8 cellular contexts compared by ENCODE assay signal in the genomic region with DNA sequence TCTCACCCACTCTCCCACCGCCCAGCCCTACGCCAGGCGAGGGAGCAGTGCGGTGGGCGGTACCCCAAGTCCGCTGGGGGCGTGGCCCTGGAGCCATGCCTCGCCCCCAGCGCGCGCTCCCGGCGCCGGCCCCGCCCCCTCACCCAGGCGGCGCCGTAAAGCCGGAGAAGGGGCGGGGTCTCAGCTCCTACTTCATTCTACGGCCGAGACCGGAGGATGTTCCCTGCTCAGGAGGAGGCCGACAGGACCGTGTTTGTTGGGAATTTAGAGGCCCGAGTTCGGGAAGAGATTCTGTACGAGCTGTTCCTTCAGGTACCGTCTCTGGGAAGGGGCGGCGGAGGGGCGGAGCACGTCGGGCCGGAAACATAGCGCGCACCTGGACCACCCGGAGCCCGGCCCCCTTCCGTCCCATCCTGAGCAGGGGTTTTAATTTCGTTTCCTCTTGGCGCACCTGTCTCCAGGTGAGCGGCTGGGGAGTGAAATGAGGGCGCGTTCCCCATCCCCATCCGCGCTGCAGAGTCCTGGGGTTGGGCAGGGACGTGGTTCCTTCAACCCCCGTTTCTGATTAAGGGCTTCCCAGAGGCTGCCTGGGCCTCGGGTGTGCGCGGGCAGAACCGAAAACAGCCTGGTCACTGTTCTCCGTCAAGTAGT. TPM values are rescaled to one million over a fixed set of nuclear protein-coding genes. Genes with fewer than 3 reads are reported as not detected.
DNase-seq lines count a peak whose midpoint lies in the region; ATAC-seq and TF ChIP-seq lines count a peak whose summit lies in the region.

A gene with protein sequence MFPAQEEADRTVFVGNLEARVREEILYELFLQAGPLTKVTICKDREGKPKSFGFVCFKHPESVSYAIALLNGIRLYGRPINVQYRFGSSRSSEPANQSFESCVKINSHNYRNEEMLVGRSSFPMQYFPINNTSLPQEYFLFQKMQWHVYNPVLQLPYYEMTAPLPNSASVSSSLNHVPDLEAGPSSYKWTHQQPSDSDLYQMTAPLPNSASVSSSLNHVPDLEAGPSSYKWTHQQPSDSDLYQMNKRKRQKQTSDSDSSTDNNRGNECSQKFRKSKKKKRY (plus strand): TSS at position 187 of the 651 bp plus-strand sequence. CDS start 30 bp downstream, at position 217.

- peak within 1 kb of the TSS; percentile 82 for H3K4me3 Mint-ChIP-seq in T-helper 2 cell treated with Interferon-gamma antibody and Interleukin-4, amounts not matched to agents 5 μg/mL and 100 μg/mL, for 36 hours

- H3K4me3 ChIP-seq in LNCaP clone FGC (ENCODE audit: low read depth, low read length) = peak within 1 kb of the TSS; percentile 60
- peak within 1 kb of the TSS; percentile 68 for H3K4me3 ChIP-seq in astrocyte of the cerebellum (ENCODE audit: low read depth, low read length)

- intact Hi-C loops in sciatic nerve (cut with DNase I) = no loop called here

- DNase-seq in DMS79 treated with DMSO at 0.1 percent for 48 hours (lab: John Stamatoyannopoulos, UW) (peak; percentile 58), LNCaP clone FGC (ENCODE audit: low read depth) (peak; percentile 14), astrocyte of the cerebellum (ENCODE audit: low read depth) (peak; percentile 3), iPS DF 19.7 (ENCODE audit: low read depth, low spot score) (peak; percentile 40), sciatic nerve (ENCODE audit: low spot score) (peak; percentile 87), NCI-H1048 (lab: John Stamatoyannopoulos, UW) (no peak)
- DNase-seq in T-helper 2 cell treated with Interferon-gamma antibody and Interleukin-4, amounts not matched to agents 5 μg/mL and 100 μg/mL, for 36 hours (ENCODE audit: low spot score) = peak; percentile 72

- peaks cover 3% of the 10 kb centered on the region for H3K27me3 Mint-ChIP-seq in T-helper 2 cell treated with Interferon-gamma antibody and Interleukin-4, amounts not matched to agents 5 μg/mL and 100 μg/mL, for 36 hours (ENCODE audit: low read depth)

- no peaks in the 10 kb centered on the region for H3K36me3 Mint-ChIP-seq in T-helper 2 cell treated with Interferon-gamma antibody and Interleukin-4, amounts not matched to agents 5 μg/mL and 100 μg/mL, for 36 hours (ENCODE audit: low read depth)

- in situ Hi-C loops in astrocyte of the cerebellum (cut with HindIII; ENCODE audit: low sequenced_read_pairs) = no loop called here

- H3K4me1 Mint-ChIP-seq in T-helper 2 cell treated with Interferon-gamma antibody and Interleukin-4, amounts not matched to agents 5 μg/mL and 100 μg/mL, for 36 hours (ENCODE audit: low read depth) = peaks cover 2% of the 10 kb centered on the region

- ATAC-seq in GM21786 (IDR thresholded peaks at IDR 0.05; ENCODE audit: unreplicated experiment) (peak; percentile 90), sciatic nerve (peak; percentile 97)

- H3K9me3 Mint-ChIP-seq in T-helper 2 cell treated with Interferon-gamma antibody and Interleukin-4, amounts not matched to agents 5 μg/mL and 100 μg/mL, for 36 hours = no peaks in the 10 kb centered on the region

- TF ChIP-seq CTCF in LNCaP clone FGC (IDR thresholded peaks at IDR 0.05; ENCODE audit: control insufficient read depth, extremely low read depth, insufficient read depth) (no peak), astrocyte of the cerebellum (IDR thresholded peaks at IDR 0.05; ENCODE audit: low read depth, low read length, missing control alignments) (no peak)

- H3K27ac Mint-ChIP-seq in T-helper 2 cell treated with Interferon-gamma antibody and Interleukin-4, amounts not matched to agents 5 μg/mL and 100 μg/mL, for 36 hours = no peak within 1 kb of the TSS

RNA-seq across cellular contexts. Expression of the gene that starts here (rescaled TPM):
- total RNA-seq in sciatic nerve = 20.3 TPM
